In genomic region chr2:62870966-62871365, GRCh38 we compare ENCODE assay signal across 20 cellular contexts.
"Had no signal": no experiment of that assay in that cellular context is flagged by ENCODE, and none has a peak within 500 bp of the region (broad histone marks: within the 10 kb centered on the region; RNA-seq: fewer than 3 reads in every experiment).

No MANE protein-coding gene starts in this region.

- H3K27me3 Mint-ChIP-seq: activated naive CD4-positive, alpha-beta T cell treated with anti-CD3 and anti-CD28 coated beads, Interleukin-2, amount 50 U/mL, for 24 hours; activated T-cell treated with anti-CD3 and anti-CD28 coated beads, Interleukin-2, amount 50 U/mL, for 24 hours; central memory CD8-positive, alpha-beta T cell had no signal

- DNase-seq: activated CD4-positive, alpha-beta T cell treated with anti-CD3 and anti-CD28 coated beads for 4 hours; activated CD4-positive, alpha-beta T cell treated with anti-CD3 and anti-CD28 coated beads, Interleukin-2, amount 50 U/mL, for 4 hours; activated CD8-positive, alpha-beta memory T cell treated with anti-CD3 and anti-CD28 coated beads, Interleukin-2, amount 50 U/mL, for 48 hours; activated CD8-positive, alpha-beta T cell treated with anti-CD3 and anti-CD28 coated beads, Interleukin-2, amount 10 ng/mL, durations not matched to agents 7 days and 5 days; activated effector memory CD4-positive, alpha-beta T cell treated with Interleukin-2 at 50 U/mL for 16 hours; activated naive CD4-positive, alpha-beta T cell; activated T-cell treated with anti-CD3 and anti-CD28 coated beads, Interleukin-2, amount 50 U/mL, for 24 hours; aorta; NCI-H1105 treated with DMSO at 0.1 percent for 48 hours; NCI-H1436 treated with DMSO at 0.1 percent for 48 hours; NCI-H187; NCI-H2081; NCI-H446; NCI-H524; SIG-M5; T-helper 1 cell; WERI-Rb-1 had no signal

- ATAC-seq: activated CD8-positive, alpha-beta T cell treated with anti-CD3 and anti-CD28 coated beads, Interleukin-2, amount 10 ng/mL, durations not matched to agents 7 days and 5 days had no signal

- H3K27ac Mint-ChIP-seq: activated CD8-positive, alpha-beta T cell treated with anti-CD3 and anti-CD28 coated beads, Interleukin-2, amount 10 ng/mL, durations not matched to agents 7 days and 5 days; activated naive CD4-positive, alpha-beta T cell treated with anti-CD3 and anti-CD28 coated beads, Interleukin-2, amount 50 U/mL, for 24 hours; activated T-cell treated with anti-CD3 and anti-CD28 coated beads, Interleukin-2, amount 50 U/mL, for 24 hours had no signal

- H3K4me3 Mint-ChIP-seq: activated CD8-positive, alpha-beta T cell treated with anti-CD3 and anti-CD28 coated beads, Interleukin-2, amount 10 ng/mL, durations not matched to agents 7 days and 5 days; activated naive CD4-positive, alpha-beta T cell treated with anti-CD3 and anti-CD28 coated beads, Interleukin-2, amount 50 U/mL, for 24 hours; activated T-cell treated with anti-CD3 and anti-CD28 coated beads, Interleukin-2, amount 50 U/mL, for 24 hours; activated T-helper 1 cell treated with anti-CD3 and anti-CD28 coated beads, Interleukin-12 subunit alpha, Interleukin-12 subunit beta, Interleukin-2, Interleukin-4 antibody, amounts not matched to agents 30 ng/mL and 10 ng/mL and 1 ng/mL, durations not matched to agents 14 hours and 24 hours and 36 hours; central memory CD8-positive, alpha-beta T cell had no signal

- H3K4me1 Mint-ChIP-seq: activated naive CD4-positive, alpha-beta T cell treated with anti-CD3 and anti-CD28 coated beads, Interleukin-2, amount 50 U/mL, for 24 hours; central memory CD8-positive, alpha-beta T cell had no signal

- H3K27ac ChIP-seq: WERI-Rb-1 had no signal
